Comparison of ENCODE assay signal across 8 cellular contexts in genomic region chr9:92325269-92325990, GRCh38. TPM values are rescaled to one million over a fixed set of nuclear protein-coding genes. Genes with fewer than 3 reads are reported as not detected.
DNase-seq lines count a peak whose midpoint lies in the region; TF ChIP-seq lines count a peak whose summit lies in the region.

Gene CENPP, plus strand, starts transcription at chr9:92325953.
Gene NOL8, minus strand, starts transcription at chr9:92325350. Its CDS starts 1,189 bp downstream, at chr9:92324161.

- intact Hi-C loops in stomach (cut with DNase I; ENCODE audit: low total_unique reads) = no loop called here

- H3K9ac ChIP-seq in MM.1S (ENCODE audit: low read length) = peak within 1 kb of the TSS; percentile 99
- H3K9ac ChIP-seq in neural cell (ENCODE audit: low read length) = peak within 1 kb of the TSS; percentile 91

- H3K4me2 ChIP-seq in MM.1S (ENCODE audit: low read depth, low read length) (peak within 1 kb of the TSS; percentile 77), neural cell (ENCODE audit: low read length) (peak within 1 kb of the TSS; percentile 96)

- no peaks in the 10 kb centered on the region for H3K9me3 ChIP-seq in MM.1S (replicated peaks; ENCODE audit: insufficient read depth, low read length)
- no peaks in the 10 kb centered on the region for H3K9me3 ChIP-seq in neural cell (ENCODE audit: low read length)
- no peaks in the 10 kb centered on the region for H3K9me3 ChIP-seq in stomach

- 0 to 1% (median 0%) methylated on average over 34 to 55 of the region's 55 CpGs for WGBS in stomach, 5 donors

- no peaks in the 10 kb centered on the region for H3K9me2 ChIP-seq in MM.1S (replicated peaks; ENCODE audit: insufficient read depth, low read length)
- H3K9me2 ChIP-seq in neural cell (ENCODE audit: insufficient read depth, low read length) = no peaks in the 10 kb centered on the region

- DNase-seq in GDM1 (lab: John Stamatoyannopoulos, UW) (peak; percentile 82), HCEC 1CT (peak; percentile 89), MM.1S (peak; percentile 92), SIG-M5 treated with dmso at 0.1 percent for 504 hours (lab: John Stamatoyannopoulos, UW; ENCODE audit: unreplicated experiment) (peak; percentile 91), activated gamma-delta T cell treated with Interleukin-2 at 50 U/mL for 16 hours (peak; percentile 79), foreskin fibroblast (peak; percentile 83 to 94), stomach (peak; percentile 82)

- TF ChIP-seq POLR2A in stomach (IDR thresholded peaks at IDR 0.05) = no peak

- H4K20me1 ChIP-seq in MM.1S (ENCODE audit: insufficient read depth, low read length) (no peaks in the 10 kb centered on the region), neural cell (ENCODE audit: insufficient read depth) (no peaks in the 10 kb centered on the region)

- H3F3A ChIP-seq in MM.1S (ENCODE audit: insufficient read depth, low read length) (no peaks in the 10 kb centered on the region; the same call in 1 of the 2 replicates), neural cell (ENCODE audit: insufficient read depth, low read length, poor library complexity, severe bottlenecking) (no peaks in the 10 kb centered on the region)

- peak within 1 kb of the TSS; percentile 88 for H3K4me3 ChIP-seq in MM.1S (ENCODE audit: low read length)
- H3K4me3 ChIP-seq in foreskin fibroblast (ENCODE audit: low read depth in 1 of 2, low read length in 2 of 2) = peak within 1 kb of the TSS; percentile 91 to 92
- H3K4me3 ChIP-seq in neural cell (ENCODE audit: low read length) = peak within 1 kb of the TSS; percentile 85
- peak within 1 kb of the TSS; percentile 74 to 86 (median 84) for H3K4me3 ChIP-seq in stomach

- no peak for TF ChIP-seq RAD21 in neural cell (conservative IDR thresholded peaks at IDR 0.05)

- no peak for TF ChIP-seq CTCF in MM.1S (IDR thresholded peaks at IDR 0.05; ENCODE audit: low read length)
- no peak for TF ChIP-seq CTCF in foreskin fibroblast (IDR thresholded peaks at IDR 0.05; ENCODE audit: low read depth, low read length)
- TF ChIP-seq CTCF in neural cell (IDR thresholded peaks at IDR 0.05; ENCODE audit: poor library complexity, severe bottlenecking) = peak; percentile 26
- no peak for TF ChIP-seq CTCF in stomach (IDR thresholded peaks at IDR 0.05)

- peak within 1 kb of the TSS; percentile 96 for H3K27ac ChIP-seq in MM.1S (ENCODE audit: low read length)
- peak within 1 kb of the TSS; percentile 91 for H3K27ac ChIP-seq in neural cell (ENCODE audit: low read length)
- H3K27ac ChIP-seq in stomach = peak within 1 kb of the TSS; percentile 84 to 98 (median 94)

- H3K27me3 ChIP-seq in MM.1S (replicated peaks; ENCODE audit: insufficient read depth, low read length) (no peaks in the 10 kb centered on the region), neural cell (ENCODE audit: insufficient read depth, low read depth, low read length) (no peaks in the 10 kb centered on the region), stomach (no peaks in the 10 kb centered on the region)

- H3K36me3 ChIP-seq in MM.1S (replicated peaks; ENCODE audit: insufficient read depth, low read length) = peaks cover 6% of the 10 kb centered on the region
- no peaks in the 10 kb centered on the region for H3K36me3 ChIP-seq in neural cell (ENCODE audit: insufficient read depth, low read length)
- H3K36me3 ChIP-seq in stomach = peaks cover 8 to 29% (median 28%) of the 10 kb centered on the region in 4 donors

- TF ChIP-seq EP300 in neural cell (conservative IDR thresholded peaks at IDR 0.05; ENCODE audit: poor library complexity, severe bottlenecking) (peak; percentile 61), stomach (IDR thresholded peaks at IDR 0.05) (no peak)

- H3K4me1 ChIP-seq in MM.1S (ENCODE audit: low read length) (peaks cover 26% of the 10 kb centered on the region), stomach (peaks cover 10 to 51% (median 26%) of the 10 kb centered on the region in 4 donors)

- peaks cover 80% of the 10 kb centered on the region for H3K79me2 ChIP-seq in MM.1S (ENCODE audit: low read length)
- H3K79me2 ChIP-seq in neural cell (replicated peaks; ENCODE audit: insufficient read depth, low read length) = peaks cover 10% of the 10 kb centered on the region

- H2AFZ ChIP-seq in MM.1S (ENCODE audit: low read length) (peak within 1 kb of the TSS; percentile 78), neural cell (ENCODE audit: low read depth, low read length) (peak within 1 kb of the TSS; percentile 93)

TF ChIP-seq in neural cell, 6 proteins besides CTCF, POLR2A, EP300 and RAD21:
- TF ChIP-seq TAF1 (IDR thresholded peaks at IDR 0.05; ENCODE audit: low read depth) (peak; percentile 68), POLR2AphosphoS5 (IDR thresholded peaks at IDR 0.05) (peak; percentile 77), REST (IDR thresholded peaks at IDR 0.05; ENCODE audit: borderline replicate concordance) (peak; percentile 31), EZH2 (IDR thresholded peaks at IDR 0.05; ENCODE audit: borderline replicate concordance, insufficient read depth, low read length, poor library complexity, severe bottlenecking) (no peak), SMC3 (conservative IDR thresholded peaks at IDR 0.05; ENCODE audit: poor library complexity) (peak; percentile 64), MXI1 (conservative IDR thresholded peaks at IDR 0.05; ENCODE audit: poor library complexity, severe bottlenecking) (peak; percentile 97)

RNA-seq across cellular contexts. Expression of gene CENPP, which starts in this region (rescaled TPM):
- polyA plus RNA-seq in neural cell = 2.8 and 5.0 TPM in 2 replicates
- 6.6 and 8.0 TPM in 2 replicates for polyA minus RNA-seq in neural cell
- total RNA-seq in stomach = 10 to 100 TPM in 2 of 5 donors, 1 to 10 TPM in 3; 1.3 to 37.9 (median 6.4) TPM
- polyA plus RNA-seq in stomach = 1 to 10 TPM; 1.4 to 2.9 (median 2.4) TPM

RNA-seq across cellular contexts. Expression of gene NOL8, which starts in this region (rescaled TPM):
- polyA plus RNA-seq in neural cell (12.6 and 25.3 TPM in 2 replicates), stomach (10 to 100 TPM; 11.9 to 22.2 (median 14.7) TPM)
- 22.9 and 38.3 TPM in 2 replicates for polyA minus RNA-seq in neural cell
- 10 to 100 TPM; 20.4 to 75.4 (median 32.1) TPM for total RNA-seq in stomach

Comparison
In these comparisons a context has a peak if more than half of its experiments do, and no peak if none do; other contexts are left out.
1. Peak in every context shown above with its lines: DNase-seq, H3K4me3 ChIP-seq and H3K27ac ChIP-seq.